In the genomic region with DNA sequence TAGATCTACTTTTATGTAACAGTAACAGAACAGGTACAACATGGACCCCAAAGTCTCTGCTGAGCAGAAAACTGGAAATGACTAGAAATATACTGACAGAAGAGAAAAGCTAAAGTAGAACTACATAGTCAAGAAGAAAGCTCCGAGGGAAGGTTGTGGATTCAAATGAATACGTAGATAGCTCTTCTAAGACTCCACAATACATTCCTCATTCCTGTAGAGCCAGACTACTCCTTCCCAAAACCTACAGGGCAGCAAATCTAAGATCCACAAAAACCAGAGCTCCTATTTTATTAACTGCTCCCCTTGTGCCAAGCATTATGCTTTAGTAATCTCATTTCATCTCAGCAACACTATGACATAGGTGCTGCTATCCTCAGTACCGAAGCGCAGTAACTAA, we compare ENCODE assay signal across 16 cellular contexts.
"Had no signal": no experiment of that assay in that cellular context is flagged by ENCODE, and none has a peak within 500 bp of the region (broad histone marks: within the 10 kb centered on the region; RNA-seq: fewer than 3 reads in every experiment).

No MANE protein-coding gene starts in this region.

- H3K27me3 Mint-ChIP-seq: brain; natural killer cell treated with Interleukin-12 subunit alpha and Interleukin-12 subunit beta and Interleukin-15 and Interleukin-18, amount 100 ng/mL, for 72 hours; stimulated activated naive CD8-positive, alpha-beta T cell treated with anti-CD3 and anti-CD28 coated beads, Interleukin-15, Interleukin-2, amounts not matched to agents 100 ng/mL and 50 ng/mL, for 24 hours had no signal

- H3K9me3 ChIP-seq: mucosa of descending colon, sigmoid colon, testis, upper lobe of right lung had no signal

- H3K4me3 ChIP-seq: lung, mucosa of descending colon, sigmoid colon, testis, upper lobe of right lung had no signal

- ATAC-seq: esophagus mucosa; left colon; mucosa of descending colon; natural killer cell treated with Interleukin-12 subunit alpha and Interleukin-12 subunit beta and Interleukin-15 and Interleukin-18, amount 100 ng/mL, for 72 hours; upper lobe of right lung had no signal

- DNase-seq: activated CD4-positive, alpha-beta T cell treated with anti-CD3 and anti-CD28 coated beads, Interleukin-2, amount 50 U/mL, for 48 hours; activated naive CD4-positive, alpha-beta T cell treated with Interleukin-2 at 50 U/mL for 16 hours; amniotic stem cell; dermis blood vessel endothelial cell; glutamatergic neuron; left colon; mucosa of descending colon; sigmoid colon; stimulated activated CD4-positive, alpha-beta T cell treated with anti-CD3 and anti-CD28 coated beads, Interleukin-12 subunit alpha, Interleukin-12 subunit beta, amount 100 ng/mL, for 4 hours; testis; upper lobe of right lung had no signal

- H3K36me3 Mint-ChIP-seq: natural killer cell treated with Interleukin-12 subunit alpha and Interleukin-12 subunit beta and Interleukin-15 and Interleukin-18, amount 100 ng/mL, for 72 hours had no signal

- H3K27ac ChIP-seq: sigmoid colon, testis, upper lobe of right lung had no signal

- H3K4me1 ChIP-seq: testis had no signal

- H3K36me3 ChIP-seq: sigmoid colon, upper lobe of right lung had no signal

- H3K4me3 Mint-ChIP-seq: brain; natural killer cell treated with Interleukin-12 subunit alpha and Interleukin-12 subunit beta and Interleukin-15 and Interleukin-18, amount 100 ng/mL, for 72 hours; stimulated activated naive CD8-positive, alpha-beta T cell treated with anti-CD3 and anti-CD28 coated beads, Interleukin-15, Interleukin-2, amounts not matched to agents 100 ng/mL and 50 ng/mL, for 24 hours had no signal

- H3K27me3 ChIP-seq: sigmoid colon, testis, upper lobe of right lung had no signal

- H3K27ac Mint-ChIP-seq: brain had no signal
